Comparison of ENCODE assay signal across 20 cellular contexts in the genomic region with DNA sequence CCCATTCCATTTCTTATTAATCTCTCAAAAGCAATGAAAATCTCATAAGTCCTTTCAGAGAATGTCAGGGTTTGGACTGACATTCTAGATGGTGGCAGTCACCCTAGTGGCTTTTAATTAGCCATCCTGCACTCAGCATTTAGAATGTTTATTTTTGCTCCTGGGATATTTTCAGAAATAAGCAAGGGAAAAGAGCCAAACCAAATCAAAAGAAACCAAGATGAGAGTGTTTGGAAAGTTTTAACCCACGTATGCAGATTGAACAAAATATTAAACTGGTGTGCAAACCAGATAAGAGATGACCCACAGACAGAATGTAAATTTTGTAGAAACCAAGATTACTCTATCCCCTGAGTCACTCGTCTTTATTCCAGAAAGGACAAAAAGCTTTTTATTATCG.
DNase-seq lines count a peak whose midpoint lies in the region; TF ChIP-seq lines count a peak whose summit lies in the region.
"Had no signal": no experiment of that assay in that cellular context is flagged by ENCODE, and none has a peak within 500 bp of the region (broad histone marks: within the 10 kb centered on the region; RNA-seq: fewer than 3 reads in every experiment).

No MANE protein-coding gene starts in this region.

- 38% methylated on average over 3 of the region's 3 CpGs for WGBS in smooth muscle cell (ENCODE audit: low lambda C conversion rate)

- no peaks in the 10 kb centered on the region for H3K27me3 ChIP-seq in smooth muscle cell (ENCODE audit: low read depth)
- H3K27me3 ChIP-seq: BLaER1 treated with 17β-estradiol and CSF1 and Interleukin-3, amounts not matched to agents 10 nM and 100 nM had no signal

- no peak for TF ChIP-seq CTCF in smooth muscle cell (IDR thresholded peaks at IDR 0.05; ENCODE audit: borderline replicate concordance, insufficient read depth, poor library complexity, severe bottlenecking)

- H3K27ac ChIP-seq in smooth muscle cell (ENCODE audit: low read depth) = peak overlapping the region; percentile 34
- H3K27ac ChIP-seq: 22Rv1; A549; BLaER1 treated with 17β-estradiol and CSF1 and Interleukin-3, amounts not matched to agents 10 nM and 100 nM; C4-2B had no signal

- no peaks in the 10 kb centered on the region for H3K4me1 ChIP-seq in smooth muscle cell (ENCODE audit: low read depth)
- H3K4me1 ChIP-seq: A549, Caco-2 had no signal

- H4K20me1 ChIP-seq in smooth muscle cell (ENCODE audit: low read depth) = no peaks in the 10 kb centered on the region
- H4K20me1 ChIP-seq: BLaER1 treated with 17β-estradiol and CSF1 and Interleukin-3, amounts not matched to agents 10 nM and 100 nM had no signal

- no peaks in the 10 kb centered on the region for H3K36me3 ChIP-seq in smooth muscle cell (ENCODE audit: low read depth)
- H3K36me3 ChIP-seq: BLaER1 treated with 17β-estradiol and CSF1 and Interleukin-3, amounts not matched to agents 10 nM and 100 nM had no signal

- no peaks in the 10 kb centered on the region for H3F3A ChIP-seq in smooth muscle cell (ENCODE audit: low read depth)

- H3K79me2 ChIP-seq in smooth muscle cell (ENCODE audit: low read depth) = no peaks in the 10 kb centered on the region

- H3K4me3 ChIP-seq in smooth muscle cell = no peak overlapping the region
- H3K4me3 ChIP-seq: A549; BLaER1 treated with 17β-estradiol and CSF1 and Interleukin-3, amounts not matched to agents 10 nM and 100 nM; GM12878 had no signal

- H2AFZ ChIP-seq in smooth muscle cell (ENCODE audit: low read depth) = no peak overlapping the region

- DNase-seq in EH (ENCODE audit: low read depth) = peak; percentile 13
- peak; percentile 69 for DNase-seq in M059J (ENCODE audit: low read depth)
- peak; percentile 1 for DNase-seq in amniotic epithelial cell (ENCODE audit: low read depth)
- no peak for DNase-seq in smooth muscle cell (lab: John Stamatoyannopoulos, UW; ENCODE audit: unreplicated experiment)
- DNase-seq in central memory CD4-positive, alpha-beta T cell = no peak
- no peak for DNase-seq in NCI-H1436 treated with DMSO at 0.1 percent for 48 hours (lab: John Stamatoyannopoulos, UW)
- DNase-seq in NCI-H2196 (lab: John Stamatoyannopoulos, UW; ENCODE audit: unreplicated experiment) = no peak
- DNase-seq: AML-193; Caco-2; Calu3; CD4-positive, alpha-beta T cell; CD8-positive, alpha-beta T cell; DMS79 treated with DMSO at 0.1 percent for 48 hours; EL; GDM1 had no signal

- H3K9me3 ChIP-seq in smooth muscle cell (replicated peaks; ENCODE audit: low read depth) = no peaks in the 10 kb centered on the region
- H3K9me3 ChIP-seq: A549, Caco-2 had no signal

- H3K4me2 ChIP-seq in smooth muscle cell = peak overlapping the region; percentile 28
- H3K4me2 ChIP-seq: A549 had no signal

- H3K9ac ChIP-seq in smooth muscle cell (ENCODE audit: low read depth) = no peak overlapping the region
- H3K9ac ChIP-seq: BLaER1 treated with 17β-estradiol and CSF1 and Interleukin-3, amounts not matched to agents 10 nM and 100 nM had no signal

Comparison
In these comparisons a context has a peak if more than half of its experiments do, and no peak if none do; other contexts are left out.
1. DNase-seq: peak in EH (single experiment), M059J (single experiment) and amniotic epithelial cell (single experiment); none in smooth muscle cell (single experiment), central memory CD4-positive, alpha-beta T cell (single experiment), NCI-H1436 treated with DMSO at 0.1 percent for 48 hours (single experiment) and NCI-H2196 (single experiment).